12 cellular contexts compared by ENCODE assay signal in the genomic region with DNA sequence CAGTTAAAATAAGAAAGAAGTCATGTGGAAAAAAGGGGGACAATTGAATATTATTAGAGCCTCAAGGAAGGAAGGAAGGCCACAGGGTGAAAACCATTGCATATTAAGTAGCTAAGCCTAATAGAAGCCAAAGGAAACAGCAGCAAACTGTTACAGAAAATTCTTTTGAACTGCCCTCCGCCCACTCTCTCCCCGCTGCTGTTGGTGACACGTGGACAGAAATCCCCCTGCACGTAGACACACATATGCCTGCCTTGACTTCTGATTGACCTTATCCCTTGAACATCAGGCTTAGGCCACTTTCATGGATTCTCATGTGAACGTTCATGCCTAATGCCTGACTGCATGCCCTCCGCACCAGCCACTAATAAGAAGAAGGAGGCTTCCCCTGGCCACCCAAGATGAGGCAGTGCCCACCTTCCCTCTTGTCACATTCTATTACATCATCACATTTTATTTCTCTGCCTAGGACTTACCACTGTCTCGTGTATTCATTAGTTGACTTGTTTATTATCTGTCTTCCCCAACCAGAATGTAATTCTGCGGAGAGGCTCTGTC.
DNase-seq lines count a peak whose midpoint lies in the region; ATAC-seq and TF ChIP-seq lines count a peak whose summit lies in the region.
"Had no signal": no experiment of that assay in that cellular context is flagged by ENCODE, and none has a peak within 500 bp of the region (broad histone marks: within the 10 kb centered on the region; RNA-seq: fewer than 3 reads in every experiment).

No MANE protein-coding gene starts in this region.

- POLR2A ChIA-PET in CD8-positive, alpha-beta T cell (lab: Charles Lee), result no interaction called here
- POLR2A ChIA-PET in OCI-LY7 (lab: Charles Lee), result interaction anchor here (0.7 kb wide), 1 partner anchor 84 kb away, joined by 3 read pairs; no protein-coding TSS in a partner anchor

- H3K27ac Mint-ChIP-seq in CD8-positive, alpha-beta T cell, result peak overlapping the region; percentile 16

- no peaks in the 10 kb centered on the region for H3K9me3 ChIP-seq in CD8-positive, alpha-beta T cell (ENCODE audit: low read length)
- H3K9me3 ChIP-seq in OCI-LY7 (ENCODE audit: low read length) (no peaks in the 10 kb centered on the region), adrenal gland (replicated peaks in 1 of 3) (peaks cover 0 to 5% (median 0%) of the 10 kb centered on the region in 3 donors)

- ATAC-seq in CD8-positive, alpha-beta T cell, result no peak
- ATAC-seq in GM21367 (IDR thresholded peaks at IDR 0.05; ENCODE audit: unreplicated experiment), result peak; percentile 7

- in situ Hi-C loops in GM13977 (cut with MboI; ENCODE audit: low pct_unique_long_range_greater_than_20kb, low sequenced_read_pairs, unreplicated experiment), result no loop called here

- H3K27me3 ChIP-seq in CD8-positive, alpha-beta T cell (ENCODE audit: insufficient read depth, low read length), result no peaks in the 10 kb centered on the region
- no peaks in the 10 kb centered on the region for H3K27me3 ChIP-seq in adrenal gland

- no TSS peak for BruUV-seq in OCI-LY7 (replicated peaks; lab: Mats Ljungman, UMichigan)

- no peaks in the 10 kb centered on the region for H3K4me1 ChIP-seq in CD8-positive, alpha-beta T cell (ENCODE audit: insufficient read depth, low read length)
- peaks cover 22% of the 10 kb centered on the region for H3K4me1 ChIP-seq in OCI-LY7 (ENCODE audit: insufficient read depth, low read length, poor library complexity, severe bottlenecking)
- H3K4me1 ChIP-seq in adrenal gland (replicated peaks in 1 of 2), result peaks cover 4 to 10% of the 10 kb centered on the region in 2 donors

- peak overlapping the region; percentile 12; the same call in 1 of the 2 replicates for H3K4me2 ChIP-seq in OCI-LY7 (ENCODE audit: low read length)

- H3K9me3 Mint-ChIP-seq in CD8-positive, alpha-beta T cell, result no peaks in the 10 kb centered on the region

- TF ChIP-seq CTCF in CD8-positive, alpha-beta T cell (IDR thresholded peaks at IDR 0.05), result no peak
- TF ChIP-seq CTCF in OCI-LY7 (conservative IDR thresholded peaks at IDR 0.05; ENCODE audit: low read length), result no peak
- TF ChIP-seq CTCF in coronary artery (IDR thresholded peaks at IDR 0.05), result no peak
- TF ChIP-seq CTCF in adrenal gland (IDR thresholded peaks at IDR 0.05), result no peak
- no peak for TF ChIP-seq CTCF in GM13977 (IDR thresholded peaks at IDR 0.05; ENCODE audit: extremely low read depth, insufficient read depth, missing control alignments)

- H3K4me1 Mint-ChIP-seq in CD8-positive, alpha-beta T cell (ENCODE audit: low read depth), result peaks cover 14% of the 10 kb centered on the region

- no peak overlapping the region for H3K4me3 Mint-ChIP-seq in CD8-positive, alpha-beta T cell

- no peak overlapping the region for H3K27ac ChIP-seq in CD8-positive, alpha-beta T cell (ENCODE audit: low read depth, low read length)
- H3K27ac ChIP-seq in OCI-LY7 (ENCODE audit: low read depth, low read length, poor library complexity, severe bottlenecking) (no peak overlapping the region), coronary artery (no peak overlapping the region), adrenal gland (peak overlapping the region in 2 of 5 donors; percentile 14 to 65)

- TF ChIP-seq POLR2A in adrenal gland (IDR thresholded peaks at IDR 0.05), result no peak

- no peak overlapping the region for H3K4me3 ChIP-seq in CD8-positive, alpha-beta T cell (ENCODE audit: low read depth, low read length)
- H3K4me3 ChIP-seq in OCI-LY7 (ENCODE audit: low read depth, low read length, poor library complexity, severe bottlenecking) (no peak overlapping the region), coronary artery (no peak overlapping the region), adrenal gland (no peak overlapping the region)

- CTCF ChIA-PET in CD8-positive, alpha-beta T cell (lab: Charles Lee), result no interaction called here
- CTCF ChIA-PET in OCI-LY7 (lab: Charles Lee; ENCODE audit: unreplicated experiment), result no interaction called here

- intact Hi-C loops in CD8-positive, alpha-beta T cell (cut with DNase I, micrococcal nuclease), result no loop called here
- intact Hi-C loops in OCI-LY7 (cut with micrococcal nuclease; ENCODE audit: unreplicated experiment) (no loop called here), adrenal gland (cut with DNase I) (no loop called here)

- no peaks in the 10 kb centered on the region for H3K79me2 ChIP-seq in OCI-LY7 (ENCODE audit: insufficient read depth, low read depth, low read length)

- no peaks in the 10 kb centered on the region for H3K36me3 Mint-ChIP-seq in CD8-positive, alpha-beta T cell

- no peak for DNase-seq in CD8-positive, alpha-beta T cell
- DNase-seq in OCI-LY7 (ENCODE audit: low spot score) (no peak), lung microvascular endothelial cell (ENCODE audit: low read depth in 2 of 2) (peak; percentile 27 to 48), coronary artery (ENCODE audit: low spot score) (no peak), adrenal gland (no peak), GM13977 (ENCODE audit: low spot score) (no peak)
- DNase-seq in stimulated activated CD4-positive, alpha-beta T cell treated with anti-CD3 and anti-CD28 coated beads, Interleukin-4, amount 100 ng/mL, for 1 hour, result no peak
- DNase-seq: effector CD4-positive, alpha-beta T cell; immature natural killer cell; NCI-H2171; right cardiac atrium had no signal

- H4K20me1 ChIP-seq in OCI-LY7 (ENCODE audit: insufficient read depth, low read length), result no peaks in the 10 kb centered on the region

- no peaks in the 10 kb centered on the region for H3K9me2 ChIP-seq in OCI-LY7 (ENCODE audit: insufficient read depth, low read length)

- H2AFZ ChIP-seq in OCI-LY7 (ENCODE audit: low read length), result peak overlapping the region; percentile 27; the same call in 1 of the 2 replicates

- no peaks in the 10 kb centered on the region for H3K36me3 ChIP-seq in CD8-positive, alpha-beta T cell (ENCODE audit: insufficient read depth, low read length)
- no peaks in the 10 kb centered on the region for H3K36me3 ChIP-seq in OCI-LY7 (ENCODE audit: insufficient read depth, low read length)
- no peaks in the 10 kb centered on the region for H3K36me3 ChIP-seq in adrenal gland (replicated peaks in 1 of 2)

- no peaks in the 10 kb centered on the region for H3K27me3 Mint-ChIP-seq in CD8-positive, alpha-beta T cell (ENCODE audit: low read depth)

- 71 to 84% (median 76%) methylated on average over 8 of the region's 8 CpGs for WGBS in adrenal gland, 4 donors

Comparison
In these comparisons a context has a peak if more than half of its experiments do, and no peak if none do; other contexts are left out.
1. DNase-seq: peak in lung microvascular endothelial cell (2 of 2); none in CD8-positive, alpha-beta T cell (0 of 7), OCI-LY7 (single experiment), coronary artery (single experiment), stimulated activated CD4-positive, alpha-beta T cell treated with anti-CD3 and anti-CD28 coated beads, Interleukin-4, amount 100 ng/mL, for 1 hour (single experiment), adrenal gland (0 of 7) and GM13977 (single experiment).